Comparison of ENCODE assay signal across 17 cellular contexts in genomic region chr15:100772478-100773378, GRCh38.
DNase-seq lines count a peak whose midpoint lies in the region; ATAC-seq and TF ChIP-seq lines count a peak whose summit lies in the region.
"Had no signal": no experiment of that assay in that cellular context is flagged by ENCODE, and none has a peak within 500 bp of the region (broad histone marks: within the 10 kb centered on the region; RNA-seq: fewer than 3 reads in every experiment).

No MANE protein-coding gene starts in this region.

- TF ChIP-seq CTCF in SK-N-SH (IDR thresholded peaks at IDR 0.05) (no peak), osteoblast (IDR thresholded peaks at IDR 0.05; ENCODE audit: extremely low read depth, low read depth, low read length) (no peak), testis (IDR thresholded peaks at IDR 0.05) (no peak)

- TF ChIP-seq EP300 in SK-N-SH (IDR thresholded peaks at IDR 0.05; ENCODE audit: borderline replicate concordance in 1 of 2, low read depth in 1 of 2, low read length in 1 of 2), result peak in 1 of 2 experiments; percentile 93; a peak in 2 of 4 replicates

- CTCF ChIA-PET in SK-N-SH (lab: Yijun Ruan, JAX), result interaction anchor here (1.8 to 3.6 kb wide), 4 partner anchors 9 to 235 kb away, joined by 6 to 19 read pairs (median 10); no protein-coding TSS in a partner anchor

- intact Hi-C loops in testis (cut with DNase I; ENCODE audit: low total_unique reads), result no loop called here

- H2AFZ ChIP-seq in SK-N-SH (ENCODE audit: low read depth) (no peak overlapping the region), osteoblast (ENCODE audit: low read length) (no peak overlapping the region)

- no peaks in the 10 kb centered on the region for H3F3A ChIP-seq in SK-N-SH (replicated peaks; ENCODE audit: insufficient read depth)

- no peaks in the 10 kb centered on the region for H3K9me2 ChIP-seq in SK-N-SH

- no peak for TF ChIP-seq POLR2A in testis (IDR thresholded peaks at IDR 0.05)

- no peak; the same call in 1 of the 2 replicates for TF ChIP-seq RAD21 in SK-N-SH (IDR thresholded peaks at IDR 0.05; ENCODE audit: low read length)

- H3K36me3 ChIP-seq in HUES64 (ENCODE audit: insufficient read depth, low read length), result no peaks in the 10 kb centered on the region
- H3K36me3 ChIP-seq in SK-N-SH (replicated peaks in 1 of 2; ENCODE audit: control insufficient read depth in 1 of 2, insufficient read depth in 2 of 2, low read length in 1 of 2), result no peaks in the 10 kb centered on the region
- H3K36me3 ChIP-seq in osteoblast (ENCODE audit: insufficient read depth, low read length), result no peaks in the 10 kb centered on the region
- H3K36me3 ChIP-seq in testis (ENCODE audit: low read depth, missing control alignments), result no peaks in the 10 kb centered on the region
- H3K36me3 ChIP-seq: cardiac muscle cell, Peyer's patch had no signal

- no peaks in the 10 kb centered on the region for H4K20me1 ChIP-seq in SK-N-SH (ENCODE audit: insufficient read depth)
- no peaks in the 10 kb centered on the region for H4K20me1 ChIP-seq in osteoblast (ENCODE audit: insufficient read depth, low read length)

- H3K27me3 ChIP-seq in HUES64 (ENCODE audit: insufficient read depth, low read length), result no peaks in the 10 kb centered on the region
- H3K27me3 ChIP-seq in SK-N-SH (ENCODE audit: insufficient read depth), result no peaks in the 10 kb centered on the region
- no peaks in the 10 kb centered on the region for H3K27me3 ChIP-seq in osteoblast (ENCODE audit: insufficient read depth, low read length)
- H3K27me3 ChIP-seq in testis, result no peaks in the 10 kb centered on the region
- H3K27me3 ChIP-seq: cardiac muscle cell, Peyer's patch had no signal

- H3K4me3 ChIP-seq in HUES64 (ENCODE audit: low read length) (no peak overlapping the region), SK-N-SH (ENCODE audit: low read depth in 2 of 2, low read length in 1 of 2) (no peak overlapping the region), osteoblast (ENCODE audit: insufficient read depth, low read length) (no peak overlapping the region), testis (no peak overlapping the region)
- H3K4me3 ChIP-seq: cardiac muscle cell, Peyer's patch had no signal

- peak; percentile 73 for DNase-seq in SK-N-SH
- DNase-seq in fibroblast of the conjunctiva (ENCODE audit: low read depth), result peak; percentile 21
- peak; percentile 52 for DNase-seq in osteoblast (ENCODE audit: insufficient read length, low spot score, missing footprints)
- DNase-seq in testis, result no peak
- no peak for DNase-seq in activated CD4-positive, CD25-positive, alpha-beta regulatory T cell treated with anti-CD3 and anti-CD28 coated beads, Interleukin-2, amount 50 U/mL, for 72 hours
- DNase-seq in activated gamma-delta T cell (lab: John Stamatoyannopoulos, UW), result no peak
- DNase-seq: activated CD8-positive, alpha-beta memory T cell treated with anti-CD3 and anti-CD28 coated beads for 24 hours; HFFc6; hypothalamus; NCI-H1694 treated with DMSO at 0.1 percent for 48 hours; NCI-H69; stimulated activated CD4-positive, alpha-beta T cell treated with anti-CD3 and anti-CD28 coated beads, Interleukin-4, amount 100 ng/mL, for 4 hours; stimulated activated CD8-positive, alpha-beta memory T cell treated with anti-CD3 and anti-CD28 coated beads, Interleukin-4, amount 100 ng/mL, for 48 hours had no signal

- no peak overlapping the region for H3K4me2 ChIP-seq in SK-N-SH
- H3K4me2 ChIP-seq in osteoblast (ENCODE audit: insufficient read depth, low read length), result no peak overlapping the region

- H3K27ac ChIP-seq in HUES64 (ENCODE audit: low read depth, low read length), result no peak overlapping the region
- H3K27ac ChIP-seq in SK-N-SH (ENCODE audit: low read depth in 2 of 2, low read length in 1 of 2), result peak overlapping the region; percentile 7 to 99; a peak in 3 of 4 replicates
- H3K27ac ChIP-seq in osteoblast (ENCODE audit: low read depth, low read length), result no peak overlapping the region
- no peak overlapping the region for H3K27ac ChIP-seq in testis
- H3K27ac ChIP-seq: cardiac muscle cell, Peyer's patch had no signal

- 75% methylated on average over 9 of the region's 10 CpGs for WGBS in HUES64
- whole genome bisulfite sequencing in SK-N-SH (ENCODE audit: low lambda C conversion rate), result 68% methylated on average over 10 of the region's 10 CpGs
- whole genome bisulfite sequencing in testis, 2 donors, result 67 to 74% methylated on average over 10 of the region's 10 CpGs

- peaks cover 13% of the 10 kb centered on the region for H3K4me1 ChIP-seq in HUES64 (ENCODE audit: insufficient read depth, low read length)
- peaks cover 0 to 68% of the 10 kb centered on the region in 2 experiments; a peak in 3 of 4 replicates for H3K4me1 ChIP-seq in SK-N-SH (ENCODE audit: control insufficient read depth in 1 of 2, insufficient read depth in 2 of 2, low read depth in 1 of 2, low read length in 1 of 2)
- H3K4me1 ChIP-seq in osteoblast (ENCODE audit: insufficient read depth, low read length), result no peaks in the 10 kb centered on the region
- H3K4me1 ChIP-seq in testis, result peaks cover 25% of the 10 kb centered on the region
- H3K4me1 ChIP-seq: Peyer's patch had no signal

- H3K9ac ChIP-seq in HUES64 (ENCODE audit: low read depth, low read length) (peak overlapping the region; percentile 35; the same call in 1 of the 2 replicates), SK-N-SH (no peak overlapping the region)

- no peak for ATAC-seq in GM21390 (IDR thresholded peaks at IDR 0.05; ENCODE audit: unreplicated experiment)

- POLR2A ChIA-PET in SK-N-SH (lab: Yijun Ruan, JAX), result interaction anchor here (0.7 to 1.2 kb wide), 3 partner anchors 35 to 145 kb away, joined by 3 to 5 read pairs (median 3); no protein-coding TSS in a partner anchor

- H3K79me2 ChIP-seq in SK-N-SH (ENCODE audit: insufficient read depth), result no peaks in the 10 kb centered on the region
- no peaks in the 10 kb centered on the region for H3K79me2 ChIP-seq in osteoblast (ENCODE audit: insufficient read depth, low read length)

- peaks cover 12% of the 10 kb centered on the region for H3K9me3 ChIP-seq in HUES64 (ENCODE audit: insufficient read depth, low read depth, low read length)
- no peaks in the 10 kb centered on the region for H3K9me3 ChIP-seq in SK-N-SH
- no peaks in the 10 kb centered on the region for H3K9me3 ChIP-seq in osteoblast (ENCODE audit: low read depth, low read length)
- H3K9me3 ChIP-seq in testis, result no peaks in the 10 kb centered on the region
- H3K9me3 ChIP-seq: Peyer's patch had no signal

TF ChIP-seq in SK-N-SH, 30 proteins besides CTCF, POLR2A, EP300 and RAD21 (continues in another document):
- TF ChIP-seq NFIC (IDR thresholded peaks at IDR 0.05; ENCODE audit: borderline replicate concordance) (no peak), POLR2AphosphoS5 (IDR thresholded peaks at IDR 0.05; ENCODE audit: low read depth, low read length) (no peak), CHD2 (IDR thresholded peaks at IDR 0.05; ENCODE audit: low read length, partially characterized antibody) (peak; percentile 45), RXRA (IDR thresholded peaks at IDR 0.05; ENCODE audit: borderline replicate concordance, low read depth) (no peak), REST (IDR thresholded peaks at IDR 0.05; ENCODE audit: low read depth, low read length) (no peak), FOXJ3 (CRISPR knock-in tag; IDR thresholded peaks at IDR 0.05) (peak; percentile 39; the same call in 1 of the 2 replicates), TEAD4 (IDR thresholded peaks at IDR 0.05; ENCODE audit: borderline replicate concordance, insufficient read depth) (no peak), SMC3 (IDR thresholded peaks at IDR 0.05; ENCODE audit: low read depth, low read length) (no peak), RFX5 (IDR thresholded peaks at IDR 0.05; ENCODE audit: low read length) (peak; percentile 11; the same call in 1 of the 2 replicates), RCOR1 (IDR thresholded peaks at IDR 0.05; ENCODE audit: low read length) (no peak; the same call in 1 of the 2 replicates), GABPA (IDR thresholded peaks at IDR 0.05; ENCODE audit: low read depth) (no peak), TAF1 (IDR thresholded peaks at IDR 0.05; ENCODE audit: borderline replicate concordance, low read depth, low read length) (no peak)
- TF ChIP-seq, protein P1, sequence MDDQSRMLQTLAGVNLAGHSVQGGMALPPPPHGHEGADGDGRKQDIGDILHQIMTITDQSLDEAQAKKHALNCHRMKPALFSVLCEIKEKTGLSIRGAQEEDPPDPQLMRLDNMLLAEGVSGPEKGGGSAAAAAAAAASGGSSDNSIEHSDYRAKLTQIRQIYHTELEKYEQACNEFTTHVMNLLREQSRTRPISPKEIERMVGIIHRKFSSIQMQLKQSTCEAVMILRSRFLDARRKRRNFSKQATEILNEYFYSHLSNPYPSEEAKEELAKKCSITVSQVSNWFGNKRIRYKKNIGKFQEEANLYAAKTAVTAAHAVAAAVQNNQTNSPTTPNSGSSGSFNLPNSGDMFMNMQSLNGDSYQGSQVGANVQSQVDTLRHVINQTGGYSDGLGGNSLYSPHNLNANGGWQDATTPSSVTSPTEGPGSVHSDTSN (IDR thresholded peaks at IDR 0.05), result no peak
- TF ChIP-seq, protein P2, sequence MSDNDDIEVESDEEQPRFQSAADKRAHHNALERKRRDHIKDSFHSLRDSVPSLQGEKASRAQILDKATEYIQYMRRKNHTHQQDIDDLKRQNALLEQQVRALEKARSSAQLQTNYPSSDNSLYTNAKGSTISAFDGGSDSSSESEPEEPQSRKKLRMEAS (IDR thresholded peaks at IDR 0.05; ENCODE audit: low read depth), result no peak

Comparison
In these comparisons a context has a peak if more than half of its experiments do, and no peak if none do; other contexts are left out.
1. H3K27ac ChIP-seq: peak in SK-N-SH (2 of 2); none in HUES64 (single experiment), osteoblast (single experiment) and testis (0 of 2).
2. DNase-seq: peak in SK-N-SH (single experiment), fibroblast of the conjunctiva (single experiment) and osteoblast (single experiment); none in testis (single experiment), activated CD4-positive, CD25-positive, alpha-beta regulatory T cell treated with anti-CD3 and anti-CD28 coated beads, Interleukin-2, amount 50 U/mL, for 72 hours (single experiment) and activated gamma-delta T cell (single experiment).